Comparison of ENCODE assay signal across 1 cellular context in genomic region chr14:39177168-39177545, GRCh38.
TF ChIP-seq lines count a peak whose summit lies in the region.

No MANE protein-coding gene starts in this region.

TF ChIP-seq in GM23338, 12 proteins besides CTCF, POLR2A, EP300 and RAD21 (continued from another document):
- no peak for TF ChIP-seq ZNF462 (CRISPR knock-in tag; IDR thresholded peaks at IDR 0.05)
- TF ChIP-seq POLR2AphosphoS5 (IDR thresholded peaks at IDR 0.05; ENCODE audit: low read depth): no peak; the same call in 1 of the 2 replicates
- no peak for TF ChIP-seq NANOG (IDR thresholded peaks at IDR 0.05; ENCODE audit: borderline replicate concordance)
- no peak for TF ChIP-seq JUNB (IDR thresholded peaks at IDR 0.05; ENCODE audit: unreplicated experiment)
- TF ChIP-seq REST (IDR thresholded peaks at IDR 0.05; ENCODE audit: unreplicated experiment): no peak
- no peak for TF ChIP-seq ETS1 (IDR thresholded peaks at IDR 0.05)
- TF ChIP-seq EZH2phosphoT487 (IDR thresholded peaks at IDR 0.05; ENCODE audit: unreplicated experiment): no peak
- TF ChIP-seq STAT1 (IDR thresholded peaks at IDR 0.05; ENCODE audit: unreplicated experiment): no peak
- no peak for TF ChIP-seq ZNF331 (CRISPR knock-in tag; IDR thresholded peaks at IDR 0.05; ENCODE audit: low read depth)
- no peak for TF ChIP-seq EZH2 (IDR thresholded peaks at IDR 0.05; ENCODE audit: low read depth, unreplicated experiment)
- no peak for TF ChIP-seq ZNF114 (CRISPR knock-in tag; IDR thresholded peaks at IDR 0.05)
